In the genomic region with DNA sequence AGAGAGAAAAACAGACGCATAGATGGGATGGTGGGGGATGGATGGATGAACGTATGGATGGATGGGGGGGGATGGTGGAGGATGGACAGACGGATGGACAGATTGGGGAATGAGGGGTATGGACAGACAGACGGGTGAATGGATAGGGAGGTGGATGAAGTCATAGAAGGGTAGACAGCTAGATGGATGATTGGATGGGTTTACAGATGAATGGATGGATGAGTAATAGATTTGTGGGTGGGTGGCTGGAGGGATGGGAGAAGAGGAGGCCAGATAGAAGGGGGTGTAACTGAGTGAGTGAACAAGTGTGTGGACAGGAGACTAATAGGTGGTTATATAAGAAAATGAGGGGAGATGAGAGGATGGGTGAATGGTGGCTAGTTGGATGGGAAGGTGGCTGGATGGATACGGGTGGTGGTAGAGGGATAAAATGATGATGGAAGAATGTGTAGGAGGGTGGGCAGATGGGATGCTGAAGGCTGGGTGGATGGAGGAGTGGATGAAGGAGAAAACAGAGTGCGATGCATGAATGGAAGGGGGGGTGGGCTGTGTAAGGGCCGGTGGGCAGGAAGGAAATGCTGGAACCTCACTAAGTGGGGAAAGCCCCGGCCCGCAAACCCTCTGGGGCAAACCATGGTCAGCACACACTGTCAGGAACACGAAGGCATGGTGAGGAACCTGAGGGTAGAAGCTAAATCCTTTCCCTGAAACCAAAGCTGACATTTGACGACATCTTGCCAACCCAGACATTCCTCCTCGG, we compare ENCODE assay signal across 24 cellular contexts. TPM values are rescaled to one million over a fixed set of nuclear protein-coding genes. Genes with fewer than 3 reads are reported as not detected.
DNase-seq lines count a peak whose midpoint lies in the region; ATAC-seq, FAIRE-seq and TF ChIP-seq lines count a peak whose summit lies in the region.
"Had no signal": no experiment of that assay in that cellular context is flagged by ENCODE, and none has a peak within 500 bp of the region (broad histone marks: within the 10 kb centered on the region; RNA-seq: fewer than 3 reads in every experiment).

No MANE protein-coding gene starts in this region.

- no peak for TF ChIP-seq POLR2A in thyroid gland (IDR thresholded peaks at IDR 0.05)

- H3K9ac ChIP-seq in BLaER1 treated with 17β-estradiol and CSF1 and Interleukin-3, amounts not matched to agents 10 nM and 100 nM, result no peak overlapping the region
- H3K9ac ChIP-seq: GM23248 had no signal

- peak overlapping the region; percentile 78 for H3K27ac Mint-ChIP-seq in neural crest cell (ENCODE audit: unreplicated experiment)
- no peak overlapping the region for H3K27ac Mint-ChIP-seq in activated CD4-positive, alpha-beta T cell treated with anti-CD3 and anti-CD28 coated beads for 36 hours
- H3K27ac Mint-ChIP-seq: activated naive CD8-positive, alpha-beta T cell treated with anti-CD3 and anti-CD28 coated beads for 36 hours; CD4-positive, alpha-beta memory T cell; dendritic cell treated with granulocyte-macrophage colony-stimulating factor and Interleukin-4, amounts not matched to agents 40 ng/mL and 50 ng/mL, for 4 days; naive B cell; stimulated activated naive CD8-positive, alpha-beta T cell treated with anti-CD3 and anti-CD28 coated beads, Interleukin-15, Interleukin-2, amounts not matched to agents 100 ng/mL and 50 ng/mL, for 24 hours had no signal

- DNase-seq in bronchial epithelial cell (ENCODE audit: low read depth), result no peak
- DNase-seq in neural crest cell (ENCODE audit: low read depth, low spot score), result no peak
- DNase-seq in thyroid gland, result no peak
- DNase-seq in stimulated activated CD8-positive, alpha-beta memory T cell treated with anti-CD3 and anti-CD28 coated beads, Interleukin-4, amount 100 ng/mL, for 48 hours, result no peak
- DNase-seq in DMS79 (lab: John Stamatoyannopoulos, UW), result no peak
- DNase-seq in activated CD4-positive, alpha-beta T cell treated with anti-CD3 and anti-CD28 coated beads for 36 hours, result no peak
- no peak for DNase-seq in NCI-H82 (lab: John Stamatoyannopoulos, UW)
- DNase-seq: activated naive CD8-positive, alpha-beta T cell treated with anti-CD3 and anti-CD28 coated beads for 36 hours; brain microvascular endothelial cell; CD4-positive, alpha-beta memory T cell; DMS153; GM23248; KG1; mesenchymal stem cell; MV-4-11; naive B cell; NCI-H1694 treated with DMSO at 0.1 percent for 48 hours; OCI-M1 had no signal

- H3K36me3 ChIP-seq in BLaER1 treated with 17β-estradiol and CSF1 and Interleukin-3, amounts not matched to agents 10 nM and 100 nM, result no peaks in the 10 kb centered on the region
- no peaks in the 10 kb centered on the region for H3K36me3 ChIP-seq in bronchial epithelial cell (ENCODE audit: control insufficient read depth, insufficient read depth, low read length)
- no peaks in the 10 kb centered on the region for H3K36me3 ChIP-seq in thyroid gland
- H3K36me3 ChIP-seq: brain microvascular endothelial cell, ovary had no signal

- TF ChIP-seq CTCF in bronchial epithelial cell (IDR thresholded peaks at IDR 0.05; ENCODE audit: insufficient read depth, low read length, severe bottlenecking), result no peak
- no peak for TF ChIP-seq CTCF in neural crest cell (conservative IDR thresholded peaks at IDR 0.05)
- TF ChIP-seq CTCF in thyroid gland (IDR thresholded peaks at IDR 0.05), result no peak

- CTCF ChIA-PET in activated CD4-positive, alpha-beta T cell treated with anti-CD3 and anti-CD28 coated beads for 36 hours (lab: Charles Lee), result no interaction called here

- H3K4me3 ChIP-seq in BLaER1 treated with 17β-estradiol and CSF1 and Interleukin-3, amounts not matched to agents 10 nM and 100 nM, result no peak overlapping the region
- H3K4me3 ChIP-seq in bronchial epithelial cell (ENCODE audit: low read depth, low read length), result no peak overlapping the region
- no peak overlapping the region for H3K4me3 ChIP-seq in thyroid gland (replicated peaks in 1 of 3)
- H3K4me3 ChIP-seq: GM23248, ovary, skin epidermis had no signal

- H3K9me3 Mint-ChIP-seq in neural crest cell, result peaks cover 3% of the 10 kb centered on the region
- no peaks in the 10 kb centered on the region for H3K9me3 Mint-ChIP-seq in activated CD4-positive, alpha-beta T cell treated with anti-CD3 and anti-CD28 coated beads for 36 hours (ENCODE audit: low read depth)
- H3K9me3 Mint-ChIP-seq: activated naive CD8-positive, alpha-beta T cell treated with anti-CD3 and anti-CD28 coated beads for 36 hours; CD4-positive, alpha-beta memory T cell; dendritic cell treated with granulocyte-macrophage colony-stimulating factor and Interleukin-4, amounts not matched to agents 40 ng/mL and 50 ng/mL, for 4 days; naive B cell; stimulated activated naive CD8-positive, alpha-beta T cell treated with anti-CD3 and anti-CD28 coated beads, Interleukin-15, Interleukin-2, amounts not matched to agents 100 ng/mL and 50 ng/mL, for 24 hours had no signal

- H4K20me1 ChIP-seq in BLaER1 treated with 17β-estradiol and CSF1 and Interleukin-3, amounts not matched to agents 10 nM and 100 nM, result peaks cover 0 to 19% (median 0%) of the 10 kb centered on the region in 11 experiments; a peak in 4 of 22 replicates

- WGBS in thyroid gland, 2 donors, result 78 to 81% methylated on average over 12 of the region's 12 CpGs

- H3K4me1 ChIP-seq in BLaER1 treated with 17β-estradiol and CSF1 and Interleukin-3, amounts not matched to agents 10 nM and 100 nM, result peaks cover 19 to 83% (median 71%) of the 10 kb centered on the region in 10 experiments
- H3K4me1 ChIP-seq in thyroid gland, result peaks cover 55 to 89% of the 10 kb centered on the region in 2 donors

- POLR2A ChIA-PET in activated CD4-positive, alpha-beta T cell treated with anti-CD3 and anti-CD28 coated beads for 36 hours (lab: Charles Lee), result interaction anchor here (0.6 kb wide), 1 partner anchor 19 kb away, joined by 3 read pairs; no protein-coding TSS in a partner anchor

- H3K4me1 Mint-ChIP-seq in neural crest cell, result peaks cover 39% of the 10 kb centered on the region
- no peaks in the 10 kb centered on the region for H3K4me1 Mint-ChIP-seq in activated CD4-positive, alpha-beta T cell treated with anti-CD3 and anti-CD28 coated beads for 36 hours
- H3K4me1 Mint-ChIP-seq: activated naive CD8-positive, alpha-beta T cell treated with anti-CD3 and anti-CD28 coated beads for 36 hours; CD4-positive, alpha-beta memory T cell had no signal

- H3K27me3 ChIP-seq in BLaER1 treated with 17β-estradiol and CSF1 and Interleukin-3, amounts not matched to agents 10 nM and 100 nM, result peaks cover 0 to 9% (median 0%) of the 10 kb centered on the region in 11 experiments; a peak in 1 of 22 replicates
- H3K27me3 ChIP-seq in bronchial epithelial cell (ENCODE audit: control insufficient read depth, insufficient read depth, low read length) (peaks cover 4% of the 10 kb centered on the region), thyroid gland (no peaks in the 10 kb centered on the region)
- H3K27me3 ChIP-seq: ovary had no signal

- H3K27me3 Mint-ChIP-seq in neural crest cell (ENCODE audit: low read depth), result no peaks in the 10 kb centered on the region
- no peaks in the 10 kb centered on the region for H3K27me3 Mint-ChIP-seq in activated CD4-positive, alpha-beta T cell treated with anti-CD3 and anti-CD28 coated beads for 36 hours
- H3K27me3 Mint-ChIP-seq: activated naive CD8-positive, alpha-beta T cell treated with anti-CD3 and anti-CD28 coated beads for 36 hours; CD4-positive, alpha-beta memory T cell; stimulated activated naive CD8-positive, alpha-beta T cell treated with anti-CD3 and anti-CD28 coated beads, Interleukin-15, Interleukin-2, amounts not matched to agents 100 ng/mL and 50 ng/mL, for 24 hours had no signal

- peak overlapping the region; percentile 23 to 84 (median 75); a peak in 21 of 22 replicates for H3K4me2 ChIP-seq in BLaER1 treated with 17β-estradiol and CSF1 and Interleukin-3, amounts not matched to agents 10 nM and 100 nM

- intact Hi-C loops in thyroid gland (cut with DNase I), result no loop called here
- intact Hi-C loops in activated CD4-positive, alpha-beta T cell treated with anti-CD3 and anti-CD28 coated beads for 36 hours (cut with DNase I, micrococcal nuclease), result no loop called here

- no peak for ATAC-seq in activated CD4-positive, alpha-beta T cell treated with anti-CD3 and anti-CD28 coated beads for 36 hours

- peak; percentile 68 for FAIRE-seq in bronchial epithelial cell (lab: Jason Lieb, UNC)
- FAIRE-seq: GM19239 had no signal

- H3K27ac ChIP-seq in BLaER1 treated with 17β-estradiol and CSF1 and Interleukin-3, amounts not matched to agents 10 nM and 100 nM, result peak overlapping the region in 1 of 11 experiments; percentile 31; a peak in 1 of 22 replicates
- H3K27ac ChIP-seq in thyroid gland, result peak overlapping the region; percentile 69 to 86 (median 75)
- H3K27ac ChIP-seq: brain microvascular endothelial cell, GM23248, ovary had no signal

- no peak overlapping the region for H3K4me3 Mint-ChIP-seq in neural crest cell
- no peak overlapping the region for H3K4me3 Mint-ChIP-seq in activated CD4-positive, alpha-beta T cell treated with anti-CD3 and anti-CD28 coated beads for 36 hours
- H3K4me3 Mint-ChIP-seq: activated naive CD8-positive, alpha-beta T cell treated with anti-CD3 and anti-CD28 coated beads for 36 hours; CD4-positive, alpha-beta memory T cell; dendritic cell treated with granulocyte-macrophage colony-stimulating factor and Interleukin-4, amounts not matched to agents 40 ng/mL and 50 ng/mL, for 4 days; naive B cell; stimulated activated naive CD8-positive, alpha-beta T cell treated with anti-CD3 and anti-CD28 coated beads, Interleukin-15, Interleukin-2, amounts not matched to agents 100 ng/mL and 50 ng/mL, for 24 hours had no signal

- H3K9me3 ChIP-seq in BLaER1 treated with 17β-estradiol and CSF1 and Interleukin-3, amounts not matched to agents 10 nM and 100 nM (replicated peaks in 1 of 11), result no peaks in the 10 kb centered on the region
- no peaks in the 10 kb centered on the region for H3K9me3 ChIP-seq in thyroid gland
- H3K9me3 ChIP-seq: ovary had no signal

- no peaks in the 10 kb centered on the region for H3K36me3 Mint-ChIP-seq in neural crest cell (ENCODE audit: low read depth)
- H3K36me3 Mint-ChIP-seq in activated CD4-positive, alpha-beta T cell treated with anti-CD3 and anti-CD28 coated beads for 36 hours (ENCODE audit: low read depth), result no peaks in the 10 kb centered on the region
- H3K36me3 Mint-ChIP-seq: activated naive CD8-positive, alpha-beta T cell treated with anti-CD3 and anti-CD28 coated beads for 36 hours; CD4-positive, alpha-beta memory T cell; naive B cell had no signal

RNA-seq across cellular contexts. Expression of gene ARVCF, which starts 21.6 kb away (rescaled TPM):
- total RNA-seq in bronchial epithelial cell, result 19.2 and 23.2 TPM in 2 replicates
- 93.5 and 105 TPM in 2 replicates for total RNA-seq in neural crest cell
- total RNA-seq in thyroid gland, result 100 to 1,000 TPM in 3 of 4 donors, 10 to 100 TPM in 1; 34.5 to 123 (median 111) TPM
- 1 to 10 TPM; 1.3 to 2.1 TPM for total RNA-seq in activated CD4-positive, alpha-beta T cell treated with anti-CD3 and anti-CD28 coated beads for 36 hours

RNA-seq across cellular contexts. Expression of gene TANGO2, which starts 25.9 kb away (rescaled TPM):
- 41.6 and 44.2 TPM in 2 replicates for total RNA-seq in bronchial epithelial cell
- total RNA-seq in neural crest cell, result 12.8 and 13.4 TPM in 2 replicates
- 10 to 100 TPM; 50.3 to 82.7 (median 65.2) TPM for total RNA-seq in thyroid gland
- total RNA-seq in activated CD4-positive, alpha-beta T cell treated with anti-CD3 and anti-CD28 coated beads for 36 hours, result 10 to 100 TPM; 20.3 to 22.8 TPM

RNA-seq across cellular contexts. Expression of gene TXNRD2, which starts 53.4 kb away (rescaled TPM):
- total RNA-seq in bronchial epithelial cell (12.9 and 19.1 TPM in 2 replicates), neural crest cell (21.7 and 22.2 TPM in 2 replicates), thyroid gland (10 to 100 TPM; 19.5 to 34.5 (median 25.6) TPM)
- total RNA-seq in activated CD4-positive, alpha-beta T cell treated with anti-CD3 and anti-CD28 coated beads for 36 hours, result 10 to 100 TPM; 24.1 to 25.3 TPM

RNA-seq across cellular contexts. Expression of gene COMT, which starts 53.5 kb away (rescaled TPM):
- total RNA-seq in bronchial epithelial cell, result 221 and 272 TPM in 2 replicates
- total RNA-seq in neural crest cell, result 70.9 and 86.4 TPM in 2 replicates
- total RNA-seq in thyroid gland, result 100 to 1,000 TPM in 3 of 4 donors, 10 to 100 TPM in 1; 92.6 to 216 (median 138) TPM
- total RNA-seq in activated CD4-positive, alpha-beta T cell treated with anti-CD3 and anti-CD28 coated beads for 36 hours, result 10 to 100 TPM; 63.5 to 78.5 TPM
